ENCODE assay signal across 21 cellular contexts in genomic region chr4:106478152-106478551, GRCh38.
"Had no signal": no experiment of that assay in that cellular context is flagged by ENCODE, and none has a peak within 500 bp of the region (broad histone marks: within the 10 kb centered on the region; RNA-seq: fewer than 3 reads in every experiment).

No MANE protein-coding gene starts in this region.

- ATAC-seq: activated CD8-positive, alpha-beta T cell treated with anti-CD3 and anti-CD28 coated beads for 36 hours; activated T-helper 17 cell treated with anti-CD3 and anti-CD28 coated beads, Interleukin-2, amount 50 U/mL, for 72 hours; esophagus mucosa; gastrocnemius medialis; left lung; stimulated activated memory B cell treated with anti-CD40 and anti-IgM and Interleukin-4, amounts not matched to agents 10 μg/mL and 1 μg/mL and 100 μg/mL, for 72 hours; upper lobe of right lung had no signal

- DNase-seq: activated CD4-positive, alpha-beta T cell treated with anti-CD3 and anti-CD28 coated beads for 48 hours; activated CD4-positive, CD25-positive, alpha-beta regulatory T cell; activated CD8-positive, alpha-beta T cell treated with anti-CD3 and anti-CD28 coated beads for 36 hours; activated naive CD4-positive, alpha-beta T cell; activated naive CD8-positive, alpha-beta T cell treated with anti-CD3 and anti-CD28 coated beads for 36 hours; activated T-cell treated with anti-CD3 and anti-CD28 coated beads, Interleukin-2, amount 50 U/mL, for 1 hour; amniotic stem cell; effector CD8-positive, alpha-beta T cell; gastrocnemius medialis; head of caudate nucleus; left lung; mammary epithelial cell; midbrain; nephron progenitor cell; nucleus accumbens; sigmoid colon; stimulated activated CD4-positive, alpha-beta T cell treated with anti-CD3 and anti-CD28 coated beads, Interleukin-4, amount 100 ng/mL, for 4 hours; upper lobe of right lung had no signal
